8 cellular contexts compared by ENCODE assay signal in genomic region chr2:120313695-120314615, GRCh38. TPM values are rescaled to one million over a fixed set of nuclear protein-coding genes. Genes with fewer than 3 reads are reported as not detected.
DNase-seq lines count a peak whose midpoint lies in the region; ATAC-seq and TF ChIP-seq lines count a peak whose summit lies in the region.

No MANE protein-coding gene starts in this region.

- CTCF ChIA-PET in activated CD4-positive, alpha-beta T cell treated with anti-CD3 and anti-CD28 coated beads for 36 hours (lab: Charles Lee), result interaction anchor here (0.8 to 4.8 kb wide), 39 partner anchors 10 to 1166 kb away, joined by 3 to 68 read pairs (median 4); partner anchors contain the start of gene RALB

- ATAC-seq in activated CD4-positive, alpha-beta T cell treated with anti-CD3 and anti-CD28 coated beads for 36 hours, result no peak
- ATAC-seq in left colon, result peak; percentile 62
- ATAC-seq in thoracic aorta (ENCODE audit: insufficient number of reproducible peaks, low FRiP score, low read depth), result no peak
- ATAC-seq in HG03439 (IDR thresholded peaks at IDR 0.05; ENCODE audit: unreplicated experiment), result no peak

- POLR2A ChIA-PET in activated CD4-positive, alpha-beta T cell treated with anti-CD3 and anti-CD28 coated beads for 36 hours (lab: Charles Lee), result interaction anchor here (0.7 to 1.1 kb wide), 2 partner anchors 137 to 566 kb away, joined by 3 to 4 read pairs; no protein-coding TSS in a partner anchor

- H3K36me3 Mint-ChIP-seq in activated CD4-positive, alpha-beta T cell treated with anti-CD3 and anti-CD28 coated beads for 36 hours (ENCODE audit: low read depth), result no peaks in the 10 kb centered on the region

- intact Hi-C loops in activated CD4-positive, alpha-beta T cell treated with anti-CD3 and anti-CD28 coated beads for 36 hours (cut with DNase I, micrococcal nuclease), result loop anchor here (1.0 to 10.0 kb wide), 11 partner anchors 62 to 673 kb away; partner anchors contain the start of genes RALB (in 1 of the 2) and TMEM185B (in 1 of the 2)
- intact Hi-C loops in ascending aorta (cut with DNase I), result loop anchor here (1.0 to 5.0 kb wide), 2 partner anchors 62 to 612 kb away; partner anchors contain the start of gene RALB
- intact Hi-C loops in left colon (cut with DNase I, micrococcal nuclease), result no loop called here

- H3K27me3 ChIP-seq in ascending aorta (no peaks in the 10 kb centered on the region), thoracic aorta (replicated peaks; ENCODE audit: insufficient read depth) (no peaks in the 10 kb centered on the region)

- TF ChIP-seq CTCF in ascending aorta (IDR thresholded peaks at IDR 0.05) (no peak), thoracic aorta (IDR thresholded peaks at IDR 0.05) (no peak)

- peak overlapping the region; percentile 53 for H3K4me3 Mint-ChIP-seq in activated CD4-positive, alpha-beta T cell treated with anti-CD3 and anti-CD28 coated beads for 36 hours

- H3K4me3 ChIP-seq in ascending aorta (peak overlapping the region; percentile 54), thoracic aorta (peak overlapping the region; percentile 67)

- no peak for DNase-seq in activated CD4-positive, alpha-beta T cell treated with anti-CD3 and anti-CD28 coated beads for 36 hours
- no peak for DNase-seq in activated CD4-positive, alpha-beta T cell treated with anti-CD3 and anti-CD28 coated beads, Interleukin-2, amount 50 U/mL, for 4 hours
- DNase-seq in ascending aorta (ENCODE audit: low spot score in 2 of 2) (no peak), left colon (peak in 1 of 2 donors; percentile 21), thoracic aorta (ENCODE audit: low spot score) (no peak), NOMO-1 treated with DMSO at 0.1 percent for 48 hours (lab: John Stamatoyannopoulos, UW; ENCODE audit: unreplicated experiment) (no peak)
- DNase-seq in stimulated activated CD4-positive, alpha-beta T cell treated with anti-CD3 and anti-CD28 coated beads, Interleukin-1b, Interleukin-23, amount 100 ng/mL, for 48 hours, result no peak

- peaks cover 26% of the 10 kb centered on the region for H3K4me1 Mint-ChIP-seq in activated CD4-positive, alpha-beta T cell treated with anti-CD3 and anti-CD28 coated beads for 36 hours

- H3K9me3 ChIP-seq in ascending aorta, result no peaks in the 10 kb centered on the region
- H3K9me3 ChIP-seq in thoracic aorta, result no peaks in the 10 kb centered on the region

- H3K4me1 ChIP-seq in ascending aorta (no peaks in the 10 kb centered on the region), thoracic aorta (ENCODE audit: control insufficient read depth in 1 of 2, low read depth in 2 of 2) (peaks cover 5 to 9% of the 10 kb centered on the region in 2 donors)

- no peaks in the 10 kb centered on the region for H3K27me3 Mint-ChIP-seq in activated CD4-positive, alpha-beta T cell treated with anti-CD3 and anti-CD28 coated beads for 36 hours

- no peaks in the 10 kb centered on the region for H3K9me3 Mint-ChIP-seq in activated CD4-positive, alpha-beta T cell treated with anti-CD3 and anti-CD28 coated beads for 36 hours (ENCODE audit: low read depth)

- no peak overlapping the region for H3K27ac ChIP-seq in ascending aorta
- H3K27ac ChIP-seq in thoracic aorta, result no peak overlapping the region

- H3K36me3 ChIP-seq in ascending aorta (no peaks in the 10 kb centered on the region), thoracic aorta (no peaks in the 10 kb centered on the region)

- no peak overlapping the region for H3K27ac Mint-ChIP-seq in activated CD4-positive, alpha-beta T cell treated with anti-CD3 and anti-CD28 coated beads for 36 hours

RNA-seq across cellular contexts. Expression of gene INHBB, which starts 32.0 kb away (rescaled TPM):
- not detected for total RNA-seq in activated CD4-positive, alpha-beta T cell treated with anti-CD3 and anti-CD28 coated beads for 36 hours
- total RNA-seq in ascending aorta (8.1 TPM), left colon (under 1 TPM; 0.47 to 0.98 TPM), thoracic aorta (10 to 100 TPM in 1 of 2 donors, 1 to 10 TPM in 1; 2.8 to 19.4 TPM)

Comparison
In these comparisons a context has a peak if more than half of its experiments do, and no peak if none do; other contexts are left out.
1. intact Hi-C loops: an anchor here in activated CD4-positive, alpha-beta T cell treated with anti-CD3 and anti-CD28 coated beads for 36 hours (1.0 to 10.0 kb wide) and ascending aorta (1.0 to 5.0 kb wide); none called in left colon.